ENCODE assay signal across 33 cellular contexts in genomic region chr17:79625706-79626105, GRCh38. TPM values are rescaled to one million over a fixed set of nuclear protein-coding genes. Genes with fewer than 3 reads are reported as not detected.
A peak's percentile ranks its signal among the peaks of the same experiment; 100 is the strongest.
DNase-seq lines count a peak whose midpoint lies in the region; ATAC-seq, FAIRE-seq and TF ChIP-seq lines count a peak whose summit lies in the region.
"Had no signal": no experiment of that assay in that cellular context is flagged by ENCODE, and none has a peak within 500 bp of the region (broad histone marks: within the 10 kb centered on the region; RNA-seq: fewer than 3 reads in every experiment).

No MANE protein-coding gene starts in this region.

- no peaks in the 10 kb centered on the region for H3F3A ChIP-seq in SK-N-SH (replicated peaks; ENCODE audit: insufficient read depth)

- no peaks in the 10 kb centered on the region for H3K9me2 ChIP-seq in SK-N-SH

- H3K4me2 ChIP-seq in SK-N-SH, result no peak overlapping the region

- TF ChIP-seq CTCF in SK-N-SH (IDR thresholded peaks at IDR 0.05), result no peak
- no peak for TF ChIP-seq CTCF in osteocyte (IDR thresholded peaks at IDR 0.05)

- H3K4me3 ChIP-seq in SK-N-SH (ENCODE audit: low read depth in 2 of 2, low read length in 1 of 2), result no peak overlapping the region
- H3K4me3 ChIP-seq: colonic mucosa, upper lobe of left lung had no signal

- H3K27ac ChIP-seq in SK-N-SH (ENCODE audit: low read depth in 2 of 2, low read length in 1 of 2), result no peak overlapping the region
- H3K27ac ChIP-seq: 22Rv1, C4-2B, colonic mucosa, epithelial cell of prostate, upper lobe of left lung had no signal

- peaks cover 29% of the 10 kb centered on the region for H3K27me3 Mint-ChIP-seq in osteocyte (ENCODE audit: unreplicated experiment)

- no peaks in the 10 kb centered on the region for H3K9me3 ChIP-seq in SK-N-SH
- H3K9me3 ChIP-seq: colonic mucosa, upper lobe of left lung had no signal

- POLR2A ChIA-PET in SK-N-SH (lab: Yijun Ruan, JAX), result no interaction called here

- no peaks in the 10 kb centered on the region for H3K36me3 ChIP-seq in SK-N-SH (replicated peaks in 1 of 2; ENCODE audit: control insufficient read depth in 1 of 2, insufficient read depth in 2 of 2, low read length in 1 of 2)
- H3K36me3 ChIP-seq: colonic mucosa, upper lobe of left lung had no signal

- DNase-seq in SK-N-SH (peak; percentile 24), D341Med (ENCODE audit: low spot score) (peak; percentile 36), ecto neural progenitor cell (ENCODE audit: low spot score) (peak; percentile 37), osteocyte (ENCODE audit: extremely low spot score, unreplicated experiment) (peak; percentile 75), urothelium cell line (ENCODE audit: low spot score) (no peak), GM19240 (ENCODE audit: insufficient read length, low spot score) (no peak)
- DNase-seq: activated B cell treated with CpG ODN at 0.5 μM for 24 hours; anterior cingulate cortex; colonic mucosa; COR-L47; DMS53; effector memory CD4-positive, alpha-beta T cell; HCEC 1CT; NCI-H1436; NCI-H2107; NCI-H345; occipital lobe; small intestine; stimulated activated naive CD4-positive, alpha-beta T cell; upper lobe of left lung had no signal

- peaks cover 25% of the 10 kb centered on the region for H3K27me3 ChIP-seq in SK-N-SH (ENCODE audit: insufficient read depth)
- H3K27me3 ChIP-seq: colonic mucosa, upper lobe of left lung had no signal

- H3K4me1 Mint-ChIP-seq in osteocyte (ENCODE audit: unreplicated experiment), result no peaks in the 10 kb centered on the region
- H3K4me1 Mint-ChIP-seq: activated B cell treated with CpG ODN at 0.5 μM for 24 hours, T-cell had no signal

- no peaks in the 10 kb centered on the region for H4K20me1 ChIP-seq in SK-N-SH (ENCODE audit: insufficient read depth)

- no peak overlapping the region for H2AFZ ChIP-seq in SK-N-SH (ENCODE audit: low read depth)

- H3K27ac Mint-ChIP-seq in osteocyte (ENCODE audit: unreplicated experiment), result no peak overlapping the region
- H3K27ac Mint-ChIP-seq: activated B cell treated with CpG ODN at 0.5 μM for 24 hours; activated naive CD4-positive, alpha-beta T cell treated with anti-CD3 and anti-CD28 coated beads, Interleukin-2, amount 50 U/mL, for 72 hours; naive thymus-derived CD8-positive, alpha-beta T cell; T-cell had no signal

- no peak for TF ChIP-seq EP300 in SK-N-SH (IDR thresholded peaks at IDR 0.05; ENCODE audit: borderline replicate concordance in 1 of 2, low read depth in 1 of 2, low read length in 1 of 2)

- H3K4me1 ChIP-seq in SK-N-SH (ENCODE audit: control insufficient read depth in 1 of 2, insufficient read depth in 2 of 2, low read depth in 1 of 2, low read length in 1 of 2), result no peaks in the 10 kb centered on the region
- H3K4me1 ChIP-seq: colonic mucosa, upper lobe of left lung had no signal

- no peaks in the 10 kb centered on the region for H3K9me3 Mint-ChIP-seq in osteocyte (ENCODE audit: unreplicated experiment)
- H3K9me3 Mint-ChIP-seq: activated B cell treated with CpG ODN at 0.5 μM for 24 hours; activated naive CD4-positive, alpha-beta T cell treated with anti-CD3 and anti-CD28 coated beads, Interleukin-2, amount 50 U/mL, for 72 hours; naive thymus-derived CD8-positive, alpha-beta T cell; T-cell had no signal

- no peak overlapping the region for H3K4me3 Mint-ChIP-seq in osteocyte (ENCODE audit: unreplicated experiment)
- H3K4me3 Mint-ChIP-seq: activated B cell treated with CpG ODN at 0.5 μM for 24 hours; naive thymus-derived CD8-positive, alpha-beta T cell; T-cell had no signal

- no peak overlapping the region for H3K9ac ChIP-seq in SK-N-SH

- H3K79me2 ChIP-seq in SK-N-SH (ENCODE audit: insufficient read depth), result no peaks in the 10 kb centered on the region

- no peaks in the 10 kb centered on the region for H3K36me3 Mint-ChIP-seq in osteocyte (ENCODE audit: unreplicated experiment)
- H3K36me3 Mint-ChIP-seq: activated naive CD4-positive, alpha-beta T cell treated with anti-CD3 and anti-CD28 coated beads, Interleukin-2, amount 50 U/mL, for 72 hours; naive thymus-derived CD8-positive, alpha-beta T cell; T-cell had no signal

- no peak for TF ChIP-seq RAD21 in SK-N-SH (IDR thresholded peaks at IDR 0.05; ENCODE audit: low read length)

- no peak for ATAC-seq in SK-N-SH treated with all-trans-retinoic acid at 6 μM for 48 hours
- ATAC-seq in GM19467 (IDR thresholded peaks at IDR 0.05; ENCODE audit: unreplicated experiment), result no peak
- ATAC-seq: activated naive CD4-positive, alpha-beta T cell treated with anti-CD3 and anti-CD28 coated beads, Interleukin-2, amount 50 U/mL, for 72 hours; naive thymus-derived CD8-positive, alpha-beta T cell; Panc1; T-cell had no signal

- CTCF ChIA-PET in SK-N-SH (lab: Yijun Ruan, JAX), result interaction anchor here (0.8 to 2.0 kb wide), 3 partner anchors 11 to 234 kb away, joined by 3 to 4 read pairs (median 3); no protein-coding TSS in a partner anchor

- FAIRE-seq in urothelium cell line (lab: Jason Lieb, UNC), result no peak
- FAIRE-seq: bronchial epithelial cell, GM12891, small intestine had no signal

- WGBS in SK-N-SH (ENCODE audit: low lambda C conversion rate), result 70% methylated on average over 15 of the region's 15 CpGs

TF ChIP-seq in SK-N-SH, 30 proteins besides CTCF, POLR2A, EP300 and RAD21 (continues in another document):
- TF ChIP-seq EZH2phosphoT487 (IDR thresholded peaks at IDR 0.05; ENCODE audit: borderline replicate concordance, low read depth) (no peak), FOSL2 (IDR thresholded peaks at IDR 0.05; ENCODE audit: borderline replicate concordance, low read depth) (no peak), CHD2 (IDR thresholded peaks at IDR 0.05; ENCODE audit: low read length, partially characterized antibody) (no peak), JUND (IDR thresholded peaks at IDR 0.05) (no peak), FOXM1 (IDR thresholded peaks at IDR 0.05; ENCODE audit: low read depth) (no peak), ELF1 (IDR thresholded peaks at IDR 0.05) (no peak), MEF2A (IDR thresholded peaks at IDR 0.05; ENCODE audit: borderline replicate concordance, low read depth) (no peak), NRF1 (IDR thresholded peaks at IDR 0.05; ENCODE audit: low read depth, low read length) (no peak), TAF1 (IDR thresholded peaks at IDR 0.05; ENCODE audit: borderline replicate concordance, low read depth, low read length) (no peak)

TF ChIP-seq in SK-N-SH treated with all-trans-retinoic acid at 6 μM for 48 hours, 23 proteins besides CTCF, POLR2A, EP300 and RAD21:
- TF ChIP-seq CSRNP3 (CRISPR knock-in tag; IDR thresholded peaks at IDR 0.05) (no peak), ARNTL (CRISPR knock-in tag; IDR thresholded peaks at IDR 0.05; ENCODE audit: borderline replicate concordance, low read depth) (no peak), ZNF70 (CRISPR knock-in tag; IDR thresholded peaks at IDR 0.05) (no peak), SNAI2 (CRISPR knock-in tag; IDR thresholded peaks at IDR 0.05) (no peak), ZFP3 (CRISPR knock-in tag; IDR thresholded peaks at IDR 0.05) (no peak), BACH2 (CRISPR knock-in tag; IDR thresholded peaks at IDR 0.05; ENCODE audit: borderline replicate concordance) (no peak), ZFP30 (CRISPR knock-in tag; IDR thresholded peaks at IDR 0.05) (no peak)

RNA-seq across cellular contexts. Expression of gene RBFOX3, which starts 14.9 kb away (rescaled TPM):
- polyA plus RNA-seq in SK-N-SH (2012; rRNA removed), result not detected in 2 replicates
- 0.04 TPM in 1 of 2 replicates, not detected in the other for polyA plus RNA-seq in SK-N-SH (2012; cell fraction: cytosol; rRNA removed)
- 0.04 and 0.12 TPM in 2 replicates for polyA plus RNA-seq in SK-N-SH (2012; cell fraction: nucleus; rRNA removed)
- not detected in 2 replicates for total RNA-seq in osteocyte
- total RNA-seq: activated naive CD4-positive, alpha-beta T cell treated with anti-CD3 and anti-CD28 coated beads, Interleukin-2, amount 50 U/mL, for 72 hours; LHCN-M2; liver; naive thymus-derived CD8-positive, alpha-beta T cell; T-cell had no signal
- polyA plus RNA-seq: naive thymus-derived CD8-positive, alpha-beta T cell had no signal

Comparison
In these comparisons a context has a peak if more than half of its experiments do, and no peak if none do; other contexts are left out.
1. DNase-seq: peak in SK-N-SH (single experiment), D341Med (single experiment), ecto neural progenitor cell (single experiment) and osteocyte (single experiment); none in urothelium cell line (single experiment) and GM19240 (single experiment).